ENCODE assay signal across 9 cellular contexts in genomic region chr3:150149651-150150051, GRCh38.
DNase-seq lines count a peak whose midpoint lies in the region; ATAC-seq and TF ChIP-seq lines count a peak whose summit lies in the region.
"Had no signal": no experiment of that assay in that cellular context is flagged by ENCODE, and none has a peak within 500 bp of the region (broad histone marks: within the 10 kb centered on the region; RNA-seq: fewer than 3 reads in every experiment).

No MANE protein-coding gene starts in this region.

- H3K9me3 ChIP-seq in trophoblast cell (ENCODE audit: insufficient read depth, low read depth, low read length) = no peaks in the 10 kb centered on the region

- TF ChIP-seq CTCF in epithelial cell of proximal tubule (conservative IDR thresholded peaks at IDR 0.05; ENCODE audit: low read depth, low read length) = no peak

- H3K9me3 Mint-ChIP-seq in stimulated activated effector memory CD8-positive, alpha-beta T cell treated with anti-CD3 and anti-CD28 coated beads, Interleukin-12 subunit alpha, Interleukin-12 subunit beta, amount 100 ng/mL, for 72 hours = no peaks in the 10 kb centered on the region

- no peak overlapping the region for H3K18ac ChIP-seq in trophoblast cell (ENCODE audit: low read length)

- H2BK12ac ChIP-seq in trophoblast cell (ENCODE audit: low read length) = no peak overlapping the region

- no peak overlapping the region for H3K4ac ChIP-seq in trophoblast cell (ENCODE audit: low read depth, low read length)

- no peak overlapping the region for H4K8ac ChIP-seq in trophoblast cell (ENCODE audit: low read depth, low read length)

- H3K9ac ChIP-seq in trophoblast cell (ENCODE audit: low read length) = no peak overlapping the region

- no CpG with 5 or more reads among the region's 1 CpG for WGBS in trophoblast cell (ENCODE audit: extremely low coverage, insufficient coverage, insufficient read length)

- ATAC-seq in GM21528 (IDR thresholded peaks at IDR 0.05; ENCODE audit: low FRiP score, unreplicated experiment) = no peak
- no peak for ATAC-seq in stimulated activated effector memory CD8-positive, alpha-beta T cell treated with anti-CD3 and anti-CD28 coated beads, Interleukin-12 subunit alpha, Interleukin-12 subunit beta, amount 100 ng/mL, for 72 hours
- no peak for ATAC-seq in GM21367 (IDR thresholded peaks at IDR 0.05; ENCODE audit: unreplicated experiment)
- ATAC-seq: stimulated activated memory B cell treated with anti-CD40 and anti-IgM and Interleukin-4, amounts not matched to agents 10 μg/mL and 1 μg/mL and 100 μg/mL, for 72 hours had no signal

- peaks cover 12 to 16% of the 10 kb centered on the region in 2 experiments for H3K4me1 ChIP-seq in trophoblast cell (ENCODE audit: control insufficient read depth in 1 of 2, insufficient read depth in 2 of 2, low read length in 2 of 2)

- no peak overlapping the region for H4K91ac ChIP-seq in trophoblast cell (ENCODE audit: low read depth, low read length)

- H3K4me2 ChIP-seq in trophoblast cell (ENCODE audit: low read length) = no peak overlapping the region

- H3K23ac ChIP-seq in trophoblast cell (ENCODE audit: low read length) = no peak overlapping the region

- H2AK5ac ChIP-seq in trophoblast cell (ENCODE audit: low read length) = no peak overlapping the region

- H3K36me3 ChIP-seq in trophoblast cell (ENCODE audit: control insufficient read depth in 1 of 2, insufficient read depth in 2 of 2, low read length in 2 of 2) = no peaks in the 10 kb centered on the region

- no peak overlapping the region for H4K12ac ChIP-seq in trophoblast cell (ENCODE audit: low read depth, low read length)

- H3K4me3 ChIP-seq in epithelial cell of proximal tubule (ENCODE audit: low read depth, low read length) (no peak overlapping the region), trophoblast cell (ENCODE audit: low read depth, low read length) (no peak overlapping the region)

- H3K36me3 Mint-ChIP-seq in stimulated activated effector memory CD8-positive, alpha-beta T cell treated with anti-CD3 and anti-CD28 coated beads, Interleukin-12 subunit alpha, Interleukin-12 subunit beta, amount 100 ng/mL, for 72 hours = no peaks in the 10 kb centered on the region
- H3K36me3 Mint-ChIP-seq: stimulated activated memory B cell treated with anti-CD40 and anti-IgM and Interleukin-4, amounts not matched to agents 10 μg/mL and 1 μg/mL and 100 μg/mL, for 72 hours had no signal

- H3K4me1 Mint-ChIP-seq in stimulated activated effector memory CD8-positive, alpha-beta T cell treated with anti-CD3 and anti-CD28 coated beads, Interleukin-12 subunit alpha, Interleukin-12 subunit beta, amount 100 ng/mL, for 72 hours = no peaks in the 10 kb centered on the region
- H3K4me1 Mint-ChIP-seq: stimulated activated memory B cell treated with anti-CD40 and anti-IgM and Interleukin-4, amounts not matched to agents 10 μg/mL and 1 μg/mL and 100 μg/mL, for 72 hours had no signal

- no peak overlapping the region for H2AFZ ChIP-seq in trophoblast cell (ENCODE audit: insufficient read depth, low read length, poor library complexity)

- H2BK5ac ChIP-seq in trophoblast cell (ENCODE audit: low read depth, low read length, poor library complexity) = no peak overlapping the region

- no peaks in the 10 kb centered on the region for H3K79me1 ChIP-seq in trophoblast cell (ENCODE audit: low read length)

- peak; percentile 57 for DNase-seq in GM04504 (ENCODE audit: low read depth)
- peak; percentile 19 for DNase-seq in NCI-H345 treated with DMSO at 0.1 percent for 48 hours (lab: John Stamatoyannopoulos, UW; ENCODE audit: unreplicated experiment)
- DNase-seq in epithelial cell of proximal tubule (ENCODE audit: low read depth) = peak; percentile 61
- DNase-seq in trophoblast cell = peak; percentile 84 to 95
- no peak for DNase-seq in stimulated activated effector memory CD8-positive, alpha-beta T cell treated with anti-CD3 and anti-CD28 coated beads, Interleukin-12 subunit alpha, Interleukin-12 subunit beta, amount 100 ng/mL, for 72 hours (ENCODE audit: low spot score in 2 of 2)
- DNase-seq: amygdala had no signal

- H3K27ac ChIP-seq in trophoblast cell (ENCODE audit: low read depth, low read length) = no peak overlapping the region

- H3K14ac ChIP-seq in trophoblast cell (ENCODE audit: low read length) = no peak overlapping the region

- no peaks in the 10 kb centered on the region for H3K79me2 ChIP-seq in trophoblast cell (ENCODE audit: control insufficient read depth, insufficient read depth, low read length, poor library complexity)

- no peak overlapping the region for H3K4me3 Mint-ChIP-seq in stimulated activated effector memory CD8-positive, alpha-beta T cell treated with anti-CD3 and anti-CD28 coated beads, Interleukin-12 subunit alpha, Interleukin-12 subunit beta, amount 100 ng/mL, for 72 hours
- H3K4me3 Mint-ChIP-seq: stimulated activated memory B cell treated with anti-CD40 and anti-IgM and Interleukin-4, amounts not matched to agents 10 μg/mL and 1 μg/mL and 100 μg/mL, for 72 hours had no signal

- H3K27ac Mint-ChIP-seq in stimulated activated effector memory CD8-positive, alpha-beta T cell treated with anti-CD3 and anti-CD28 coated beads, Interleukin-12 subunit alpha, Interleukin-12 subunit beta, amount 100 ng/mL, for 72 hours = no peak overlapping the region
- H3K27ac Mint-ChIP-seq: stimulated activated memory B cell treated with anti-CD40 and anti-IgM and Interleukin-4, amounts not matched to agents 10 μg/mL and 1 μg/mL and 100 μg/mL, for 72 hours had no signal

- no peaks in the 10 kb centered on the region for H3K27me3 ChIP-seq in trophoblast cell (ENCODE audit: insufficient read depth, low read length)

- H2BK120ac ChIP-seq in trophoblast cell (ENCODE audit: insufficient read depth, low read length, poor library complexity) = no peak overlapping the region

Comparison
In these comparisons a context has a peak if more than half of its experiments do, and no peak if none do; other contexts are left out.
1. DNase-seq: peak in GM04504 (single experiment), NCI-H345 treated with DMSO at 0.1 percent for 48 hours (single experiment), epithelial cell of proximal tubule (single experiment) and trophoblast cell (2 of 2); none in stimulated activated effector memory CD8-positive, alpha-beta T cell treated with anti-CD3 and anti-CD28 coated beads, Interleukin-12 subunit alpha, Interleukin-12 subunit beta, amount 100 ng/mL, for 72 hours (0 of 2).